Comparison of ENCODE assay signal across 10 cellular contexts in the genomic region with DNA sequence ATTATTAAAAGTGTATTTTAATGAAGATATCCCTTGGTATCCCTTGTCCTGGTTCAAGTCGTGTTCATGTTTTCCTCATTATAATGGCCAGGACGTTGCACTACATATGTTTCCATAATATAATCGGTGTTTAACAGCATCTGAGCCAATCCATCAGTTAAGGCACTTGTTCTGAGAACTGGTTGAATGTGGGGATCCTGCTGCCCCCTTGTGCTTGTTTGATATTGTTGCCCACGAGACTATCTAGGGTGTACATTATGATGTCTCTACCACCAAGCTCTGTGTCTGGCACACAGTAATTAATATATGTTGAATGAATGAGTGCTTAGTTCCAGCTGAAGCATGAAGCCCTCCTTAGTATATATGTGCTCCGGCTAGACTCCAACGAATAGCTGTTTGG.
DNase-seq lines count a peak whose midpoint lies in the region; ATAC-seq and TF ChIP-seq lines count a peak whose summit lies in the region.
"Had no signal": no experiment of that assay in that cellular context is flagged by ENCODE, and none has a peak within 500 bp of the region (broad histone marks: within the 10 kb centered on the region; RNA-seq: fewer than 3 reads in every experiment).

No MANE protein-coding gene starts in this region.

- no peaks in the 10 kb centered on the region for H3K36me3 ChIP-seq in neural cell (ENCODE audit: insufficient read depth, low read length)
- H3K36me3 ChIP-seq: SJSA1, upper lobe of left lung had no signal

- no peaks in the 10 kb centered on the region for H3K79me2 ChIP-seq in neural cell (replicated peaks; ENCODE audit: insufficient read depth, low read length)

- no peak overlapping the region for H3K27ac Mint-ChIP-seq in T-helper 17 cell

- peak; percentile 81 for TF ChIP-seq CTCF in neural cell (IDR thresholded peaks at IDR 0.05; ENCODE audit: poor library complexity, severe bottlenecking)

- peaks cover 4% of the 10 kb centered on the region for H3K4me1 Mint-ChIP-seq in T-helper 17 cell

- no peaks in the 10 kb centered on the region for H3K9me2 ChIP-seq in neural cell (ENCODE audit: insufficient read depth, low read length)

- DNase-seq in ELF-1 (ENCODE audit: low read depth, low spot score), result peak; percentile 7
- peak; percentile 42 to 56 for DNase-seq in NCI-H187 (lab: John Stamatoyannopoulos, UW)
- peak; percentile 59 for DNase-seq in cerebellum (ENCODE audit: low spot score)
- DNase-seq in T-helper 17 cell, result no peak
- DNase-seq: upper lobe of left lung had no signal

- no peak overlapping the region for H3K9ac ChIP-seq in neural cell (ENCODE audit: low read length)

- no peak overlapping the region for H3K4me3 Mint-ChIP-seq in T-helper 17 cell

- TF ChIP-seq RAD21 in neural cell (conservative IDR thresholded peaks at IDR 0.05), result peak; percentile 87

- no peaks in the 10 kb centered on the region for H3F3A ChIP-seq in neural cell (ENCODE audit: insufficient read depth, low read length, poor library complexity, severe bottlenecking)

- no peak overlapping the region for H2AFZ ChIP-seq in neural cell (ENCODE audit: low read depth, low read length)

- ATAC-seq in GM21423 (IDR thresholded peaks at IDR 0.05; ENCODE audit: unreplicated experiment) (peak; percentile 75), GM21360 (IDR thresholded peaks at IDR 0.05; ENCODE audit: unreplicated experiment) (no peak), HG03571 (IDR thresholded peaks at IDR 0.05; ENCODE audit: unreplicated experiment) (no peak), T-helper 17 cell (no peak)

- H3K27ac ChIP-seq in neural cell (ENCODE audit: low read length), result peak overlapping the region; percentile 37
- H3K27ac ChIP-seq: SJSA1, upper lobe of left lung had no signal

- H3K27me3 ChIP-seq in neural cell (ENCODE audit: insufficient read depth, low read depth, low read length), result no peaks in the 10 kb centered on the region
- H3K27me3 ChIP-seq: SJSA1, upper lobe of left lung had no signal

- H3K36me3 Mint-ChIP-seq in T-helper 17 cell (ENCODE audit: low read depth), result no peaks in the 10 kb centered on the region

- peaks cover 59% of the 10 kb centered on the region for H3K27me3 Mint-ChIP-seq in T-helper 17 cell

- no peak for TF ChIP-seq EP300 in neural cell (conservative IDR thresholded peaks at IDR 0.05; ENCODE audit: poor library complexity, severe bottlenecking)

- no peaks in the 10 kb centered on the region for H4K20me1 ChIP-seq in neural cell (ENCODE audit: insufficient read depth)

- H3K4me2 ChIP-seq in neural cell (ENCODE audit: low read length), result no peak overlapping the region

- H3K9me3 ChIP-seq in neural cell (ENCODE audit: low read length) (no peaks in the 10 kb centered on the region), T-helper 17 cell (ENCODE audit: control insufficient read depth, low read length, poor library complexity, severe bottlenecking) (no peaks in the 10 kb centered on the region)
- H3K9me3 ChIP-seq: SJSA1, upper lobe of left lung had no signal

- peak overlapping the region; percentile 12 for H3K4me3 ChIP-seq in neural cell (ENCODE audit: low read length)
- H3K4me3 ChIP-seq: SJSA1, upper lobe of left lung had no signal

TF ChIP-seq in neural cell, 6 proteins besides CTCF, POLR2A, EP300 and RAD21:
- TF ChIP-seq SMC3 (conservative IDR thresholded peaks at IDR 0.05; ENCODE audit: poor library complexity) (peak; percentile 89), MXI1 (conservative IDR thresholded peaks at IDR 0.05; ENCODE audit: poor library complexity, severe bottlenecking) (no peak)

Comparison
In these comparisons a context has a peak if more than half of its experiments do, and no peak if none do; other contexts are left out.
1. DNase-seq: peak in ELF-1 (single experiment), NCI-H187 (2 of 2) and cerebellum (single experiment); none in T-helper 17 cell (0 of 3).